ENCODE assay signal across 1 cellular context in the genomic region with DNA sequence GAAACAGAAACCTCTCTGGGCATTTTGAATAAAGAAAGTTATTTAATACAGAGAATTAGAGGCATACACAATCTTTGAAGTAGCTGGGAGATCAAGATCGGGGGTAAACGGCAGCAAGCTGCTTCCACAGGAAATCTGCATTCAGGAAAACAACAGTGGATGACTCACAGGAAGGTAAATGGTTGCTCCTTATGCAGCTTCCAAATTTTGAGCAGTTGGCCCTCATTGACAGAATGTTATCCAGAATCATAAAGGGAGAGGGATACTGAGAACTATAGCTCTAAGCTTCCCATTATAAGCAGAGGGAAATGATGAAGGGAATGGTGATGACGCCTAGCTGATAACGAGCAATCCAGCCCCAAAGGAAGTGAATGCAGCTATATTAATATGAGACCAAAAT.
TF ChIP-seq lines count a peak whose summit lies in the region.

No MANE protein-coding gene starts in this region.

TF ChIP-seq in endothelial cell of umbilical vein, 7 proteins besides CTCF, POLR2A, EP300 and RAD21:
- peak; percentile 75 for TF ChIP-seq GATA2 (IDR thresholded peaks at IDR 0.05; ENCODE audit: insufficient read depth, insufficient read length, low read depth, low read length)
- no peak for TF ChIP-seq EZH2 (IDR thresholded peaks at IDR 0.05; ENCODE audit: borderline replicate concordance, low read depth, low read length, severe bottlenecking)
- peak; percentile 88 for TF ChIP-seq JUN (IDR thresholded peaks at IDR 0.05; ENCODE audit: borderline replicate concordance, insufficient read depth, insufficient read length, low read depth)
- peak; percentile 66 for TF ChIP-seq POLR2AphosphoS5 (IDR thresholded peaks at IDR 0.05; ENCODE audit: insufficient read depth, low read depth, low read length)
- TF ChIP-seq MYC (IDR thresholded peaks at IDR 0.05; ENCODE audit: low read depth, low read length) = no peak
- TF ChIP-seq FOS (IDR thresholded peaks at IDR 0.05; ENCODE audit: borderline replicate concordance, insufficient read depth, low read length) = peak; percentile 85
- no peak for TF ChIP-seq MAX (IDR thresholded peaks at IDR 0.05; ENCODE audit: insufficient read depth, insufficient read length)
